Comparison of ENCODE assay signal across 20 cellular contexts in genomic region chr18:78558948-78559347, GRCh38.
"Had no signal": no experiment of that assay in that cellular context is flagged by ENCODE, and none has a peak within 500 bp of the region (broad histone marks: within the 10 kb centered on the region; RNA-seq: fewer than 3 reads in every experiment).

No MANE protein-coding gene starts in this region.

- H3K4me2 ChIP-seq: KMS-11 had no signal

- H3K27me3 Mint-ChIP-seq: activated CD4-positive, alpha-beta memory T cell treated with anti-CD3 and anti-CD28 coated beads, Interleukin-2, amount 10 ng/mL, durations not matched to agents 7 days and 5 days; activated CD4-positive, alpha-beta T cell treated with anti-CD3 and anti-CD28 coated beads for 36 hours; IgD-negative memory B cell had no signal

- H3K4me1 Mint-ChIP-seq: activated CD4-positive, alpha-beta memory T cell treated with anti-CD3 and anti-CD28 coated beads, Interleukin-2, amount 10 ng/mL, durations not matched to agents 7 days and 5 days; activated CD4-positive, alpha-beta T cell treated with anti-CD3 and anti-CD28 coated beads for 36 hours; IgD-negative memory B cell had no signal

- H3K4me1 ChIP-seq: breast epithelium had no signal

- H3K36me3 ChIP-seq: breast epithelium, WERI-Rb-1 had no signal

- H3K9ac ChIP-seq: KMS-11 had no signal

- H3K27ac Mint-ChIP-seq: activated CD4-positive, alpha-beta memory T cell treated with anti-CD3 and anti-CD28 coated beads, Interleukin-2, amount 10 ng/mL, durations not matched to agents 7 days and 5 days; activated CD4-positive, alpha-beta T cell treated with anti-CD3 and anti-CD28 coated beads for 36 hours; IgD-negative memory B cell had no signal

- H3K4me3 ChIP-seq: breast epithelium had no signal

- DNase-seq: activated CD4-positive, alpha-beta memory T cell treated with anti-CD3 and anti-CD28 coated beads, Interleukin-2, amount 10 ng/mL, durations not matched to agents 7 days and 5 days; activated CD4-positive, alpha-beta T cell treated with anti-CD3 and anti-CD28 coated beads for 36 hours; activated CD4-positive, alpha-beta T cell treated with anti-CD3 and anti-CD28 coated beads, Interleukin-2, amount 50 U/mL, for 1 hour; activated CD8-positive, alpha-beta memory T cell treated with anti-CD3 and anti-CD28 coated beads, Interleukin-2, amount 50 U/mL, for 4 hours; activated naive CD4-positive, alpha-beta T cell treated with anti-CD3 and anti-CD28 coated beads, Interleukin-2, amount 50 U/mL, for 16 hours; activated T-cell treated with anti-CD3 and anti-CD28 coated beads, Interleukin-2, amount 50 U/mL, for 1 hour; caudate nucleus; MV-4-11; NCI-H1105; NCI-H1436; NCI-H1694 treated with DMSO at 0.1 percent for 48 hours; NCI-H2029 treated with DMSO at 0.1 percent for 48 hours; NCI-H526; NCI-H774; SIG-M5; T-helper 1 cell; WERI-Rb-1 had no signal

- ATAC-seq: activated CD4-positive, alpha-beta T cell treated with anti-CD3 and anti-CD28 coated beads for 36 hours had no signal

- H3K4me3 Mint-ChIP-seq: activated CD4-positive, alpha-beta memory T cell treated with anti-CD3 and anti-CD28 coated beads, Interleukin-2, amount 10 ng/mL, durations not matched to agents 7 days and 5 days; activated CD4-positive, alpha-beta T cell treated with anti-CD3 and anti-CD28 coated beads for 36 hours; IgD-negative memory B cell had no signal

- H3K27ac ChIP-seq: breast epithelium, KMS-11, WERI-Rb-1 had no signal

- H3K36me3 Mint-ChIP-seq: IgD-negative memory B cell had no signal
